In the genomic region with DNA sequence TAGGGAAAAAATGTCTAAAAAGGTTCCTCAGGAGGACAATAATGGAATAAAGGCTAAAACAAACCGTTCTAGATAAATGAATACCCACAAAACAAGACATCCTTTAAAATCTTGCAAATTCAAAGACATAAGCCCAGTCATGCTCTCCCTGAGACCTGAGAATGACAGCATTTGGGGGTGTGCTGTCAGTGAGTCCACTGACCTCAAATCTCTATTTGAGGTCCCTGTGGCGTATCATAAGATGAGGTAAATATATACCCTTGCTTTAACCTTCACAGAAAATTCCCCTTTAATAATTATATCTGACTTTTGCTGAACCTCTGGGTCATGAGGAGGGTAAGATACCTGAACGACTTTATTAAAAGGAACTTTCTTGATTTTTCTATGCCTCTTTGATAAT, we compare ENCODE assay signal across 29 cellular contexts. TPM values are rescaled to one million over a fixed set of nuclear protein-coding genes. Genes with fewer than 3 reads are reported as not detected.
"Had no signal": no experiment of that assay in that cellular context is flagged by ENCODE, and none has a peak within 500 bp of the region (broad histone marks: within the 10 kb centered on the region; RNA-seq: fewer than 3 reads in every experiment).

No MANE protein-coding gene starts in this region.

- ATAC-seq: heart right ventricle; left cardiac atrium; left lobe of liver; lower lobe of right lung; naive thymus-derived CD4-positive, alpha-beta T cell; natural killer cell treated with Interleukin-12 subunit alpha and Interleukin-12 subunit beta and Interleukin-15 and Interleukin-18, amount 100 ng/mL, for 72 hours; sciatic nerve; stimulated activated naive B cell treated with anti-CD40 and anti-IgM and Interleukin-4, amounts not matched to agents 10 μg/mL and 1 μg/mL and 100 μg/mL, for 72 hours; stimulated activated naive CD8-positive, alpha-beta T cell treated with anti-CD3 and anti-CD28 coated beads, Interleukin-15, Interleukin-2, amounts not matched to agents 100 U/mL and 50 U/mL, for 24 hours had no signal

- H3K27me3 Mint-ChIP-seq: naive thymus-derived CD4-positive, alpha-beta T cell; natural killer cell treated with Interleukin-12 subunit alpha and Interleukin-12 subunit beta and Interleukin-15 and Interleukin-18, amount 100 ng/mL, for 72 hours; stimulated activated naive B cell treated with anti-CD40 and anti-IgM and Interleukin-4, amounts not matched to agents 10 μg/mL and 1 μg/mL and 100 μg/mL, for 72 hours had no signal

- H3K27ac ChIP-seq: heart right ventricle, lower lobe of right lung, ovary, prostate gland, skin epidermis, suprapubic skin, thoracic aorta, upper lobe of right lung had no signal

- H3K27me3 ChIP-seq: heart right ventricle, ovary, stomach, suprapubic skin, tibial artery, upper lobe of right lung had no signal

- H3K4me3 Mint-ChIP-seq: naive thymus-derived CD4-positive, alpha-beta T cell; natural killer cell treated with Interleukin-12 subunit alpha and Interleukin-12 subunit beta and Interleukin-15 and Interleukin-18, amount 100 ng/mL, for 72 hours; stimulated activated naive B cell treated with anti-CD40 and anti-IgM and Interleukin-4, amounts not matched to agents 10 μg/mL and 1 μg/mL and 100 μg/mL, for 72 hours had no signal

- DNase-seq: heart right ventricle; hippocampal formation; kidney glomerular epithelial cell; left cardiac atrium; lower lobe of right lung; mammary epithelial cell; mesenchymal stem cell; naive thymus-derived CD4-positive, alpha-beta T cell; ovary; posterior cingulate gyrus; retina; right cardiac atrium; stimulated activated CD4-positive, alpha-beta T cell treated with anti-CD3 and anti-CD28 coated beads, Interleukin-12 subunit alpha, Interleukin-12 subunit beta, amount 100 ng/mL, for 4 hours; stimulated activated CD4-positive, alpha-beta T cell treated with anti-CD3 and anti-CD28 coated beads, Interleukin-15, amount 100 ng/mL, for 24 hours; stimulated activated CD4-positive, alpha-beta T cell treated with anti-CD3 and anti-CD28 coated beads, Interleukin-2, amount 100 ng/mL, for 24 hours; stimulated activated CD4-positive, alpha-beta T cell treated with anti-CD3 and anti-CD28 coated beads, Interleukin-4, amount 100 ng/mL, for 1 hour; stimulated activated naive B cell treated with anti-CD40 and anti-IgM and Interleukin-4, amounts not matched to agents 10 μg/mL and 1 μg/mL and 100 μg/mL, for 72 hours; stimulated activated naive CD8-positive, alpha-beta T cell treated with anti-CD3 and anti-CD28 coated beads, Interleukin-15, Interleukin-2, amounts not matched to agents 100 U/mL and 50 U/mL, for 24 hours; stomach; tibial artery; trophoblast cell; upper lobe of right lung had no signal

- H3K4me1 ChIP-seq: prostate gland, suprapubic skin had no signal

- H3K36me3 ChIP-seq: ovary, prostate gland had no signal

- H3K4me3 ChIP-seq: heart right ventricle, lower lobe of right lung, ovary, prostate gland, skin epidermis, stomach, suprapubic skin, thoracic aorta, tibial artery, upper lobe of right lung had no signal

- H3K9me3 ChIP-seq: heart right ventricle, lower lobe of right lung, ovary, prostate gland, stomach, suprapubic skin, thoracic aorta, tibial artery, upper lobe of right lung had no signal

- H3K9me3 Mint-ChIP-seq: naive thymus-derived CD4-positive, alpha-beta T cell; natural killer cell treated with Interleukin-12 subunit alpha and Interleukin-12 subunit beta and Interleukin-15 and Interleukin-18, amount 100 ng/mL, for 72 hours; stimulated activated naive B cell treated with anti-CD40 and anti-IgM and Interleukin-4, amounts not matched to agents 10 μg/mL and 1 μg/mL and 100 μg/mL, for 72 hours had no signal

RNA-seq across cellular contexts. Expression of gene CHRM4, which starts 53.6 kb away (rescaled TPM):
- total RNA-seq: left lobe of liver, lower lobe of right lung, sciatic nerve had no signal
